8 cellular contexts compared by ENCODE assay signal in genomic region chr13:82688400-82688999, GRCh38.
A peak's percentile ranks its signal among the peaks of the same experiment; 100 is the strongest.
DNase-seq lines count a peak whose midpoint lies in the region; ATAC-seq lines count a peak whose summit lies in the region.

No MANE protein-coding gene starts in this region.

- peak overlapping the region; percentile 30 for H3K4me3 ChIP-seq in SJSA1

- H3K4me1 ChIP-seq in SJSA1 (replicated peaks): no peaks in the 10 kb centered on the region

- peak overlapping the region; percentile 41 for H3K27ac ChIP-seq in SJSA1

- no peaks in the 10 kb centered on the region for H3K27me3 ChIP-seq in SJSA1 (replicated peaks)

- ATAC-seq in GM18870 (IDR thresholded peaks at IDR 0.05; ENCODE audit: unreplicated experiment) (peak; percentile 86), HG02763 (IDR thresholded peaks at IDR 0.05; ENCODE audit: unreplicated experiment) (peak; percentile 89)

- no peaks in the 10 kb centered on the region for H3K36me3 ChIP-seq in SJSA1

- DNase-seq in SJSA1 (ENCODE audit: low read depth in 1 of 2, low spot score in 2 of 2) (peak in 1 of 2 experiments; percentile 71), inferior parietal cortex (ENCODE audit: extremely low spot score) (peak; percentile 5), activated gamma-delta T cell treated with Interleukin-2 at 50 U/mL for 16 hours (no peak), NCI-H1436 treated with DMSO at 0.1 percent for 48 hours (lab: John Stamatoyannopoulos, UW) (no peak), amniotic stem cell (lab: John Stamatoyannopoulos, UW) (no peak)
- DNase-seq in activated CD4-positive, alpha-beta T cell treated with anti-CD3 and anti-CD28 coated beads for 1 hour: no peak

- H3K9me3 ChIP-seq in SJSA1 (replicated peaks): 0 out of 2 replicates have a peak, but pooled peaks cover under 1% of the 10 kb centered on the region
